In genomic region chr10:34821587-34822585, GRCh38 we compare ENCODE assay signal across 23 cellular contexts. TPM values are rescaled to one million over a fixed set of nuclear protein-coding genes. Genes with fewer than 3 reads are reported as not detected.
DNase-seq lines count a peak whose midpoint lies in the region; ATAC-seq, FAIRE-seq and TF ChIP-seq lines count a peak whose summit lies in the region.
"Had no signal": no experiment of that assay in that cellular context is flagged by ENCODE, and none has a peak within 500 bp of the region (broad histone marks: within the 10 kb centered on the region; RNA-seq: fewer than 3 reads in every experiment).

No MANE protein-coding gene starts in this region.

- DNase-seq in NCI-H82 (lab: John Stamatoyannopoulos, UW), result peak; percentile 20
- DNase-seq in NCI-H82 treated with DMSO at 0.1 percent for 48 hours (lab: John Stamatoyannopoulos, UW; ENCODE audit: unreplicated experiment), result no peak
- DNase-seq in IMR-90, result peak; percentile 11
- no peak for DNase-seq in K562 (ENCODE audit: extremely low read depth in 1 of 4, low spot score in 3 of 4)
- DNase-seq in gastrocnemius medialis, result no peak
- no peak for DNase-seq in C1 segment of cervical spinal cord (lab: John Stamatoyannopoulos, UW)
- DNase-seq in nucleus accumbens (lab: John Stamatoyannopoulos, UW), result no peak
- DNase-seq: 8988T; activated CD4-positive, CD25-positive, alpha-beta regulatory T cell treated with anti-CD3 and anti-CD28 coated beads, Interleukin-2, amount 50 U/mL, for 72 hours; activated effector memory CD4-positive, alpha-beta T cell treated with anti-CD3 and anti-CD28 coated beads, Interleukin-2, amount 50 U/mL, for 16 hours; anterior cingulate cortex; endodermal cell; hippocampal formation; KBM-7; natural killer cell; NCI-H1048; NCI-H2081 treated with DMSO at 0.1 percent for 48 hours; NCI-H524; stimulated activated CD4-positive, alpha-beta T cell treated with anti-CD3 and anti-CD28 coated beads, Interleukin-12 subunit alpha, Interleukin-12 subunit beta, amount 100 ng/mL, for 4 hours had no signal

- TF ChIP-seq RAD21 in IMR-90 (IDR thresholded peaks at IDR 0.05; ENCODE audit: low read length), result no peak
- TF ChIP-seq RAD21 in K562 (CRISPR knock-in tag; conservative IDR thresholded peaks at IDR 0.05 in 1 of 2, IDR thresholded peaks at IDR 0.05 in 1 of 2), result no peak

- H3K27ac ChIP-seq in IMR-90 (ENCODE audit: insufficient read depth, low read length), result no peak overlapping the region
- H3K27ac ChIP-seq in K562 (ENCODE audit: extremely low read depth, low read depth, low read length), result no peak overlapping the region
- H3K27ac ChIP-seq in gastrocnemius medialis, result peak overlapping the region in 1 of 4 donors; percentile 42
- H3K27ac ChIP-seq: HL-60, SJSA1 had no signal

- no peak overlapping the region for H2AK5ac ChIP-seq in IMR-90 (ENCODE audit: low read depth, low read length)

- no peak overlapping the region for H3K9ac ChIP-seq in IMR-90 (ENCODE audit: low read depth, low read length)
- no peak overlapping the region for H3K9ac ChIP-seq in K562 (ENCODE audit: insufficient read depth in 1 of 2, low read depth in 2 of 2, low read length in 2 of 2)

- H2AK9ac ChIP-seq in IMR-90 (replicated peaks; ENCODE audit: low read depth, low read length, poor library complexity), result peak overlapping the region; percentile 63

- H4K91ac ChIP-seq in IMR-90 (ENCODE audit: insufficient read depth, low read depth, low read length), result no peak overlapping the region

- H3K14ac ChIP-seq in IMR-90 (replicated peaks; ENCODE audit: low read depth, low read length), result no peak overlapping the region

- no peak overlapping the region for H3K18ac ChIP-seq in IMR-90 (ENCODE audit: low read depth, low read length)

- H2AFZ ChIP-seq in IMR-90 (replicated peaks; ENCODE audit: low read length, poor library complexity) (peak overlapping the region; percentile 66), K562 (ENCODE audit: low read depth, low read length) (no peak overlapping the region)

- H3K27me3 ChIP-seq in IMR-90 (ENCODE audit: control insufficient read depth, insufficient read depth, low read length), result peaks cover 6% of the 10 kb centered on the region
- peaks cover 0 to 5% of the 10 kb centered on the region in 2 experiments; a peak in 4 of 5 replicates for H3K27me3 ChIP-seq in K562 (ENCODE audit: control insufficient read depth in 2 of 2, insufficient read depth in 2 of 2, low read length in 2 of 2)
- no peaks in the 10 kb centered on the region for H3K27me3 ChIP-seq in gastrocnemius medialis
- H3K27me3 ChIP-seq: SJSA1 had no signal

- no peaks in the 10 kb centered on the region for H3K79me2 ChIP-seq in K562 (ENCODE audit: control insufficient read depth, insufficient read depth, low read length)

- H3K9me1 ChIP-seq in IMR-90 (ENCODE audit: insufficient read depth, low read length), result no peaks in the 10 kb centered on the region
- no peaks in the 10 kb centered on the region for H3K9me1 ChIP-seq in K562 (ENCODE audit: control insufficient read depth, insufficient read depth, low read length)

- H4K20me1 ChIP-seq in IMR-90 (ENCODE audit: insufficient read depth, low read length) (no peaks in the 10 kb centered on the region), K562 (replicated peaks; ENCODE audit: control insufficient read depth, insufficient read depth, low read length) (no peaks in the 10 kb centered on the region)

- TF ChIP-seq POLR2A in IMR-90 (IDR thresholded peaks at IDR 0.05; ENCODE audit: low read depth, low read length) (no peak), K562 (conservative IDR thresholded peaks at IDR 0.05) (no peak), gastrocnemius medialis (IDR thresholded peaks at IDR 0.05) (no peak)

- no peak overlapping the region for H3K56ac ChIP-seq in IMR-90 (ENCODE audit: extremely low read depth, insufficient read depth, low read length)

- intact Hi-C loops in IMR-90 (cut with micrococcal nuclease) (no loop called here), K562 (cut with micrococcal nuclease) (no loop called here), gastrocnemius medialis (cut with DNase I; ENCODE audit: low total_unique reads) (no loop called here)

- H2BK120ac ChIP-seq in IMR-90 (ENCODE audit: low read depth, low read length), result no peak overlapping the region

- no peak overlapping the region for H4K8ac ChIP-seq in IMR-90 (ENCODE audit: low read depth in 2 of 2, low read length in 2 of 2)

- dilution Hi-C loops in IMR-90 (cut with HindIII; ENCODE audit: low sequenced_read_pairs, unreplicated experiment), result no loop called here

- H4K5ac ChIP-seq in IMR-90 (ENCODE audit: low read depth, low read length), result no peak overlapping the region

- 82% methylated on average over 3 of the region's 6 CpGs; no CpG with 5 or more reads in 1 of the 2 experiments for WGBS in IMR-90 (ENCODE audit: extremely low coverage in 2 of 2, insufficient read length in 1 of 2), 2 experiments
- WGBS in K562 (ENCODE audit: insufficient coverage, low coverage, missing lambda C conversion rate), result 2% methylated on average over 6 of the region's 6 CpGs

- no peak for FAIRE-seq in K562 (lab: Jason Lieb, UNC)
- FAIRE-seq: colon had no signal

- no peak overlapping the region for H2BK20ac ChIP-seq in IMR-90 (ENCODE audit: low read depth, low read length)

- H3K23ac ChIP-seq in IMR-90 (ENCODE audit: low read depth, low read length), result 0 out of 2 replicates have a peak overlapping the region, but pooled peaks have one; percentile 25

- BruUV-seq in IMR-90 (replicated peaks; lab: Mats Ljungman, UMichigan), result no TSS peak
- BruUV-seq in K562 (replicated peaks; lab: Mats Ljungman, UMichigan), result no TSS peak

- H3K9me3 ChIP-seq in IMR-90 (ENCODE audit: control insufficient read depth, insufficient read depth, low read length), result no peaks in the 10 kb centered on the region
- no peaks in the 10 kb centered on the region for H3K9me3 ChIP-seq in K562 (replicated peaks; ENCODE audit: control insufficient read depth, insufficient read depth, low read depth, low read length)
- no peaks in the 10 kb centered on the region for H3K9me3 ChIP-seq in gastrocnemius medialis
- H3K9me3 ChIP-seq: SJSA1 had no signal

- H2BK15ac ChIP-seq in IMR-90 (ENCODE audit: low read depth, low read length), result no peak overlapping the region

- no peak for ATAC-seq in IMR-90 (ENCODE audit: low read depth)
- peak; percentile 32; the same call in 1 of the 3 replicates for ATAC-seq in K562
- ATAC-seq in gastrocnemius medialis, result peak; percentile 60 to 69
- no peak for ATAC-seq in GM21576 (IDR thresholded peaks at IDR 0.05; ENCODE audit: unreplicated experiment)
- ATAC-seq: natural killer cell had no signal

- in situ Hi-C loops in IMR-90 (cut with MboI; ENCODE audit: low sequenced_read_pairs), result no loop called here
- in situ Hi-C loops in K562 (cut with MboI), result no loop called here
- in situ Hi-C loops in gastrocnemius medialis (cut with MboI; ENCODE audit: low sequenced_read_pairs in 4 of 4), result loop anchor here in 2 of 4 donors (25.0 kb wide), 1 partner anchor 160 kb away; no protein-coding TSS in a partner anchor

- no peak overlapping the region for H3K4me2 ChIP-seq in IMR-90 (ENCODE audit: low read depth, low read length)
- H3K4me2 ChIP-seq in K562 (ENCODE audit: insufficient read depth, low read length), result no peak overlapping the region

- H3K4me3 ChIP-seq in IMR-90 (ENCODE audit: insufficient read depth, low read depth, low read length) (no peak overlapping the region), K562 (no peak overlapping the region), gastrocnemius medialis (no peak overlapping the region)
- H3K4me3 ChIP-seq: SJSA1 had no signal

- H3K4ac ChIP-seq in IMR-90 (ENCODE audit: low read depth, low read length), result no peak overlapping the region

- H3K79me1 ChIP-seq in IMR-90 (ENCODE audit: low read depth in 1 of 2, low read length in 2 of 2), result no peaks in the 10 kb centered on the region

- H3K36me3 ChIP-seq in IMR-90 (ENCODE audit: control insufficient read depth, insufficient read depth, low read length) (no peaks in the 10 kb centered on the region), K562 (ENCODE audit: control insufficient read depth, insufficient read depth, low read length) (no peaks in the 10 kb centered on the region), gastrocnemius medialis (no peaks in the 10 kb centered on the region)
- H3K36me3 ChIP-seq: SJSA1 had no signal

- TF ChIP-seq CTCF in IMR-90 (conservative IDR thresholded peaks at IDR 0.05; ENCODE audit: low read depth, low read length), result no peak
- no peak for TF ChIP-seq CTCF in K562 (IDR thresholded peaks at IDR 0.05 in 2 of 3, conservative IDR thresholded peaks at IDR 0.05 in 1 of 3; ENCODE audit: insufficient read depth in 2 of 3, low read depth in 1 of 3, low read length in 3 of 3)
- no peak for TF ChIP-seq CTCF in gastrocnemius medialis (IDR thresholded peaks at IDR 0.05 in 4 of 5, conservative IDR thresholded peaks at IDR 0.05 in 1 of 5)

- H3K4me1 ChIP-seq in IMR-90 (ENCODE audit: control insufficient read depth, insufficient read depth, low read length), result no peaks in the 10 kb centered on the region
- H3K4me1 ChIP-seq in K562 (replicated peaks in 1 of 2; ENCODE audit: control insufficient read depth in 2 of 2, insufficient read depth in 2 of 2, low read length in 2 of 2), result no peaks in the 10 kb centered on the region
- H3K4me1 ChIP-seq in gastrocnemius medialis, result peaks cover 14 to 16% of the 10 kb centered on the region in 2 donors
- H3K4me1 ChIP-seq: SJSA1 had no signal

- H2BK5ac ChIP-seq in IMR-90 (ENCODE audit: low read depth, low read length, poor library complexity, severe bottlenecking), result no peak overlapping the region

- TF ChIP-seq EP300 in K562 (IDR thresholded peaks at IDR 0.05; ENCODE audit: low read length), result no peak

- POLR2A ChIA-PET in IMR-90 (lab: Charles Lee; ENCODE audit: unreplicated experiment) (no interaction called here), K562 (lab: Yijun Ruan, JAX) (interaction anchor here (0.6 kb wide), 1 partner anchor 20 kb away, joined by 3 read pairs; no protein-coding TSS in a partner anchor)

- CTCF ChIA-PET in IMR-90 (lab: Yijun Ruan, JAX) (no interaction called here), K562 (lab: Yijun Ruan, JAX; ENCODE audit: low intra/inter-chr PET ratio) (no interaction called here)

RNA-seq across cellular contexts. Expression of gene PARD3, which starts 6.8 kb away (rescaled TPM):
- total RNA-seq in IMR-90 (2012; rRNA removed) (34.2 and 37.5 TPM in 2 replicates), K562 (2014; rRNA removed) (7.7 and 8.4 TPM in 2 replicates), K562 (2014; rRNA removed; fragmentation: Illumina TruSeq; extraction: Trizol) (11.4 and 13.3 TPM in 2 replicates), K562 (2015; rRNA removed; fragmentation: Illumina TruSeq; extraction: Trizol) (8.8 and 11.7 TPM in 2 replicates), K562 (2021) (6.5 and 6.8 TPM in 2 replicates), gastrocnemius medialis (10 to 100 TPM; 64.6 to 75.8 (median 68.3) TPM)
- polyA plus RNA-seq in IMR-90 (2012; rRNA removed) (13.1 and 14.6 TPM in 2 replicates), K562 (2011; rRNA removed) (11.6 and 19.2 TPM in 2 replicates), K562 (2014; fragmentation: Illumina TruSeq; extraction: Trizol) (9.3 and 9.9 TPM in 2 replicates), K562 (2014; fragmentation: Nextera tagmentation; extraction: Ambion mirVana) (1 to 10 TPM; 2.7 to 3.0 TPM), K562 (2014; rRNA removed) (5.0 and 6.4 TPM in 2 replicates)
- polyA plus RNA-seq in IMR-90 (2012; cell fraction: cytosol; rRNA removed), result 4.0 and 6.2 TPM in 2 replicates
- polyA plus RNA-seq in IMR-90 (2012; cell fraction: nucleus; rRNA removed; ENCODE audit: low replicate concordance), result 4.2 and 32.9 TPM in 2 replicates
- 8.3 and 11.4 TPM in 2 replicates for total RNA-seq in K562 (2011; cell fraction: chromatin; rRNA removed; ENCODE audit: low replicate concordance)
- 4.5 and 6.1 TPM in 2 replicates for total RNA-seq in K562 (2011; cell fraction: nucleolus; rRNA removed)
- total RNA-seq in K562 (2011; cell fraction: nucleoplasm; rRNA removed), result 5.0 and 7.4 TPM in 2 replicates
- polyA plus RNA-seq in K562 (2011; cell fraction: cytosol; rRNA removed), result 4.3 and 14.5 TPM in 2 replicates
- polyA plus RNA-seq in K562 (2011; cell fraction: nucleus; rRNA removed), result 6.1 and 13.8 TPM in 2 replicates
- polyA plus RNA-seq in K562 (2012), result 4.5 and 5.7 TPM in 2 replicates
- 28.8 and 60.0 TPM in 2 replicates for polyA minus RNA-seq in K562 (2011; rRNA and poly(A)+ RNA removed)
- polyA minus RNA-seq in K562 (2011; cell fraction: cytosol; rRNA and poly(A)+ RNA removed), result 7.9 and 20.2 TPM in 2 replicates
- polyA minus RNA-seq in K562 (2011; cell fraction: nucleus; rRNA and poly(A)+ RNA removed), result 12.4 and 40.0 TPM in 2 replicates

Comparison
In these comparisons a context has a peak if more than half of its experiments do, and no peak if none do; other contexts are left out.
1. DNase-seq: peak in NCI-H82 (single experiment) and IMR-90 (single experiment); none in NCI-H82 treated with DMSO at 0.1 percent for 48 hours (single experiment), K562 (0 of 4), gastrocnemius medialis (0 of 2), C1 segment of cervical spinal cord (0 of 14) and nucleus accumbens (0 of 56).
2. ATAC-seq: peak in K562 (single experiment) and gastrocnemius medialis (2 of 2); none in IMR-90 (single experiment) and GM21576 (single experiment).